12 cellular contexts compared by ENCODE assay signal in the genomic region with DNA sequence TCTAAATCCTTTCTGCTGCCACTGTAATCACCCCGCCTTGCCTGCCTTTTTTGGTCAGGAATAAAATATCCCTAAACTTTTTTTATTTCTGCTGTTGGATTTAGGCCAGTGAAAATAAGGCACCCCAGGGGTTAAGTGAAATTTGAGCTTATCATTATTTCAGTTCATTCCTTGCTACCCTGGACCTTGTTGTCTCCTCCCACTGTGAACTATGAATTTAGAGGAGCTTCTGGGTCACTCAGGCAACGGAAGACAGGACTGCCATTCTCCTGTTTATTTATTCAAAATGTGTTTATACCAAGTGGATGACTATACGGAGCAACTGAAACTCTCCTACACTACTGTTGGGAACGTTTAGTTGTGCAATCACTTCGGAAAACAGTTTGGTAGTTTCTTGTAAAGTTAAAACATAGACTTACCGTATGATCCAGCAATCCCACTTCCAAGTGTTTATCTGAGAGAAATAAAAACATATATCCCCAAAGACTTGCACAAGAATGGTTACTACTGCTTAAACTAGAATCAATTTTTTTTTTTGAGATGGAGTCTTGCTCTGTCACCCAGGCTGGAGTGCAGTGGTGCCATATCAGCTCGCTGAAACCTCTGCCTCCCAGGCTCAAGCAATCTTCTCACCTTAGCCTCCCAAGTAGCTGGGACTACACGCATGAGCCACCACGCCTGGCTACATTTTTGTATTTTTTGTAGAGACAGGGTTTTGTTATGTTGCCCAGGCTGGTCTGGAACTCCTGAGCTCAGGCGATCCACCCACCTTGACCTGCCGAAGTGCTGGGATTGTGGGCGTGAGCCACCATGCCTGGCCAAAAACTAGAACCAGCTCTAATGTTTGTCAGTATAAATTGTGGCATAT. TPM values are rescaled to one million over a fixed set of nuclear protein-coding genes. Genes with fewer than 3 reads are reported as not detected.
DNase-seq lines count a peak whose midpoint lies in the region; ATAC-seq, FAIRE-seq and TF ChIP-seq lines count a peak whose summit lies in the region.
"Had no signal": no experiment of that assay in that cellular context is flagged by ENCODE, and none has a peak within 500 bp of the region (broad histone marks: within the 10 kb centered on the region; RNA-seq: fewer than 3 reads in every experiment).

No MANE protein-coding gene starts in this region.

- peak; percentile 8 for ATAC-seq in HepG2
- no peak for ATAC-seq in upper lobe of left lung (ENCODE audit: low FRiP score in 2 of 2)
- ATAC-seq in aorta (ENCODE audit: low FRiP score): no peak

- H3K4me1 ChIP-seq in HepG2 (ENCODE audit: insufficient read depth, low read length) (peaks cover 60% of the 10 kb centered on the region), upper lobe of left lung (peaks cover 28 to 40% (median 34%) of the 10 kb centered on the region in 4 donors), aorta (ENCODE audit: control insufficient read depth in 1 of 2, insufficient read depth in 2 of 2, low read length in 2 of 2) (peaks cover 0 to 1% of the 10 kb centered on the region in 2 donors), adrenal gland (replicated peaks in 1 of 2) (peaks cover 17 to 39% of the 10 kb centered on the region in 2 donors)

- H3K4me2 ChIP-seq in HepG2 (ENCODE audit: low read depth, low read length): peak overlapping the region; percentile 90

- no TSS peak for BruUV-seq in HepG2 (replicated peaks; lab: Mats Ljungman, UMichigan)

- peak overlapping the region; percentile 77 for H2AFZ ChIP-seq in HepG2 (ENCODE audit: low read length)

- H3K9me3 ChIP-seq in HepG2 (ENCODE audit: low read length) (no peaks in the 10 kb centered on the region), upper lobe of left lung (no peaks in the 10 kb centered on the region), aorta (ENCODE audit: control insufficient read depth, low read length) (no peaks in the 10 kb centered on the region), adrenal gland (replicated peaks in 1 of 3) (no peaks in the 10 kb centered on the region)

- H3K27me3 ChIP-seq in HepG2 (ENCODE audit: control insufficient read depth in 1 of 2, insufficient read depth in 2 of 2, low read length in 2 of 2) (no peaks in the 10 kb centered on the region; a peak in 1 of 5 replicates), upper lobe of left lung (no peaks in the 10 kb centered on the region), aorta (ENCODE audit: control insufficient read depth in 1 of 2, insufficient read depth in 2 of 2, low read length in 1 of 2) (no peaks in the 10 kb centered on the region), adrenal gland (no peaks in the 10 kb centered on the region)

- intact Hi-C loops in HepG2 (cut with micrococcal nuclease; ENCODE audit: unreplicated experiment): no loop called here
- intact Hi-C loops in aorta (cut with DNase I): loop anchor here in 1 of 2 donors (5.0 kb wide), 1 partner anchor 721 kb away; no protein-coding TSS in a partner anchor
- intact Hi-C loops in adrenal gland (cut with DNase I): no loop called here

- H3K4me3 ChIP-seq in astrocyte of the spinal cord (ENCODE audit: low read depth, low read length) (no peak overlapping the region), HepG2 (replicated peaks in 1 of 3; ENCODE audit: insufficient read depth in 1 of 3, low read depth in 2 of 3, low read length in 3 of 3) (peak overlapping the region; percentile 15 to 56 (median 47)), upper lobe of left lung (no peak overlapping the region), aorta (ENCODE audit: low read length in 2 of 2) (no peak overlapping the region), adrenal gland (no peak overlapping the region)

- no peak for TF ChIP-seq CTCF in astrocyte of the spinal cord (IDR thresholded peaks at IDR 0.05; ENCODE audit: low read depth, low read length)
- TF ChIP-seq CTCF in HepG2 (CRISPR knock-in tag; IDR thresholded peaks at IDR 0.05): no peak
- no peak for TF ChIP-seq CTCF in upper lobe of left lung (IDR thresholded peaks at IDR 0.05)
- TF ChIP-seq CTCF in adrenal gland (IDR thresholded peaks at IDR 0.05): no peak

- POLR2A ChIA-PET in HepG2 (lab: Yijun Ruan, JAX): interaction anchor here (0.8 to 7.1 kb wide), 5 partner anchors 8 to 281 kb away, joined by 3 to 85 read pairs (median 4); a partner anchor contains a TSS

- TF ChIP-seq RAD21 in HepG2 (CRISPR knock-in tag; IDR thresholded peaks at IDR 0.05): no peak

- peaks cover 10% of the 10 kb centered on the region for H3K79me2 ChIP-seq in HepG2 (ENCODE audit: insufficient read depth, low read length)

- no peaks in the 10 kb centered on the region for H4K20me1 ChIP-seq in HepG2 (ENCODE audit: insufficient read depth, low read length)

- FAIRE-seq in HepG2 (lab: Jason Lieb, UNC): no peak

- CTCF ChIA-PET in HepG2 (lab: Yijun Ruan, JAX; ENCODE audit: low intra/inter-chr PET ratio, low total read pairs): no interaction called here

- H3K27ac ChIP-seq in HepG2 (ENCODE audit: extremely low read length, insufficient read depth, low read length) (peak overlapping the region; percentile 62), upper lobe of left lung (peak overlapping the region in 3 of 4 donors; percentile 28 to 72 (median 28)), aorta (ENCODE audit: low read depth in 1 of 2, low read length in 2 of 2) (peak overlapping the region in 1 of 2 donors; percentile 41), adrenal gland (peak overlapping the region in 1 of 5 donors; percentile 11)

- in situ Hi-C loops in astrocyte of the spinal cord (cut with HindIII; ENCODE audit: low sequenced_read_pairs): no loop called here
- in situ Hi-C loops in HepG2 (cut with HindIII; ENCODE audit: extremely low pct_ligation_motif_present, low pct_unique_long_range_greater_than_20kb): no loop called here

- peak overlapping the region; percentile 58; the same call in 1 of the 2 replicates for H3K9ac ChIP-seq in HepG2 (ENCODE audit: insufficient read depth, low read depth, low read length)

- peak; percentile 15 for DNase-seq in activated CD8-positive, alpha-beta memory T cell treated with anti-CD3 and anti-CD28 coated beads, Interleukin-2, amount 50 U/mL, for 48 hours
- no peak for DNase-seq in activated CD8-positive, alpha-beta memory T cell treated with anti-CD3 and anti-CD28 coated beads for 24 hours
- DNase-seq in astrocyte of the spinal cord (ENCODE audit: low read depth, low spot score) (peak; percentile 60), HepG2 (ENCODE audit: low spot score) (peak; percentile 72), upper lobe of left lung (peak in 1 of 2 donors; percentile 11), aorta (no peak), Kasumi-1 (lab: John Stamatoyannopoulos, UW) (no peak), adrenal gland (no peak)
- DNase-seq: AML-193, cortex of kidney, GOT3, left cardiac atrium had no signal

- 0% methylated on average over 12 of the region's 12 CpGs for WGBS in HepG2 (ENCODE audit: low lambda C conversion rate)
- WGBS in upper lobe of left lung, 2 donors: 68 to 69% methylated on average over 12 of the region's 12 CpGs
- WGBS in aorta, 2 donors: 54 to 58% methylated on average over 12 of the region's 12 CpGs
- 63 to 72% (median 69%) methylated on average over 12 of the region's 12 CpGs for WGBS in adrenal gland, 4 donors

- no peaks in the 10 kb centered on the region for H3K36me3 ChIP-seq in HepG2 (replicated peaks in 1 of 2; ENCODE audit: control insufficient read depth in 1 of 2, insufficient read depth in 2 of 2, low read length in 2 of 2)
- H3K36me3 ChIP-seq in upper lobe of left lung: no peaks in the 10 kb centered on the region
- H3K36me3 ChIP-seq in aorta (ENCODE audit: control insufficient read depth in 1 of 2, insufficient read depth in 2 of 2, low read length in 1 of 2): no peaks in the 10 kb centered on the region
- H3K36me3 ChIP-seq in adrenal gland (replicated peaks in 1 of 2): no peaks in the 10 kb centered on the region

- TF ChIP-seq POLR2A in HepG2 (IDR thresholded peaks at IDR 0.05; ENCODE audit: insufficient read depth in 1 of 2, low read depth in 2 of 2, low read length in 2 of 2) (peak in 1 of 2 experiments; percentile 34; a peak in 1 of 4 replicates), upper lobe of left lung (IDR thresholded peaks at IDR 0.05) (no peak), adrenal gland (IDR thresholded peaks at IDR 0.05) (no peak)

- peak in 1 of 2 experiments; percentile 59; a peak in 2 of 4 replicates for TF ChIP-seq EP300 in HepG2 (IDR thresholded peaks at IDR 0.05; ENCODE audit: low read depth in 2 of 2, low read length in 2 of 2)
- TF ChIP-seq EP300 in HepG2 (CRISPR knock-in tag; IDR thresholded peaks at IDR 0.05; ENCODE audit: borderline replicate concordance): no peak
- no peak for TF ChIP-seq EP300 in upper lobe of left lung (IDR thresholded peaks at IDR 0.05)

RNA-seq across cellular contexts. Expression of a gene that starts 2.3 kb away (rescaled TPM):
- 20.9 and 27.8 TPM in 2 replicates for total RNA-seq in HepG2 (2016; rRNA removed; fragmentation: Illumina TruSeq; extraction: Trizol)
- total RNA-seq in HepG2 (2016; cell fraction: cytosol; rRNA removed; fragmentation: Illumina TruSeq; extraction: Trizol; ENCODE audit: low read depth): 3.3 and 3.6 TPM in 2 replicates
- 20.5 and 24.2 TPM in 2 replicates for total RNA-seq in HepG2 (2016; cell fraction: insoluble cytoplasmic fraction; rRNA removed; fragmentation: Illumina TruSeq; extraction: Trizol)
- 7.6 and 9.4 TPM in 2 replicates for total RNA-seq in HepG2 (2016; cell fraction: membrane; rRNA removed; fragmentation: Illumina TruSeq; extraction: Trizol)
- total RNA-seq in HepG2 (2016; cell fraction: nucleus; rRNA removed; fragmentation: Illumina TruSeq; extraction: Trizol): 16.1 and 18.7 TPM in 2 replicates
- polyA plus RNA-seq in HepG2 (2011; rRNA removed): 9.5 and 10.4 TPM in 2 replicates
- polyA plus RNA-seq in HepG2 (2011; cell fraction: cytosol; rRNA removed): 8.7 and 9.7 TPM in 2 replicates
- 9.1 and 10.4 TPM in 2 replicates for polyA plus RNA-seq in HepG2 (2011; cell fraction: nucleus; rRNA removed)
- 8.9 and 13.3 TPM in 2 replicates for polyA plus RNA-seq in HepG2 (2012)
- polyA plus RNA-seq in HepG2 (2016; cell fraction: cytosol; fragmentation: Illumina TruSeq; extraction: Trizol; ENCODE audit: low read depth): 1.0 and 1.5 TPM in 2 replicates
- polyA plus RNA-seq in HepG2 (2016; cell fraction: insoluble cytoplasmic fraction; fragmentation: Illumina TruSeq; extraction: Trizol; ENCODE audit: low read depth): 20.8 and 21.2 TPM in 2 replicates
- polyA plus RNA-seq in HepG2 (2016; cell fraction: membrane; fragmentation: Illumina TruSeq; extraction: Trizol; ENCODE audit: low read depth): 3.1 TPM in 2 replicates
- polyA plus RNA-seq in HepG2 (2016; cell fraction: nucleus; fragmentation: Illumina TruSeq; extraction: Trizol; ENCODE audit: insufficient read depth, low read depth): 14.6 and 15.4 TPM in 2 replicates
- polyA minus RNA-seq in HepG2 (2011; rRNA and poly(A)+ RNA removed; ENCODE audit: low replicate concordance): 8.1 and 43.5 TPM in 2 replicates
- 5.2 and 7.2 TPM in 2 replicates for polyA minus RNA-seq in HepG2 (2011; cell fraction: cytosol; rRNA and poly(A)+ RNA removed)
- 12.0 and 15.9 TPM in 2 replicates for polyA minus RNA-seq in HepG2 (2011; cell fraction: nucleus; rRNA and poly(A)+ RNA removed)
- 10 to 100 TPM; 36.9 to 75.4 (median 42.6) TPM for total RNA-seq in upper lobe of left lung
- 10 to 100 TPM; 21.2 to 35.5 TPM for total RNA-seq in aorta
- polyA plus RNA-seq in aorta: 10 to 100 TPM in 1 of 2 donors, 1 to 10 TPM in 1; 8.9 to 26.0 TPM
- 10 to 100 TPM; 18.2 to 45.9 (median 30.0) TPM for total RNA-seq in adrenal gland
- 10 to 100 TPM; 11.4 to 25.7 (median 13.9) TPM for polyA plus RNA-seq in adrenal gland

RNA-seq across cellular contexts. Expression of a gene that starts 14.5 kb away (rescaled TPM):
- total RNA-seq in HepG2 (2016; rRNA removed; fragmentation: Illumina TruSeq; extraction: Trizol): 32.0 and 36.1 TPM in 2 replicates
- total RNA-seq in HepG2 (2016; cell fraction: cytosol; rRNA removed; fragmentation: Illumina TruSeq; extraction: Trizol; ENCODE audit: low read depth): 7.7 and 9.0 TPM in 2 replicates
- total RNA-seq in HepG2 (2016; cell fraction: insoluble cytoplasmic fraction; rRNA removed; fragmentation: Illumina TruSeq; extraction: Trizol): 29.7 and 38.3 TPM in 2 replicates
- total RNA-seq in HepG2 (2016; cell fraction: membrane; rRNA removed; fragmentation: Illumina TruSeq; extraction: Trizol): 10.6 and 12.3 TPM in 2 replicates
- 40.0 and 40.4 TPM in 2 replicates for total RNA-seq in HepG2 (2016; cell fraction: nucleus; rRNA removed; fragmentation: Illumina TruSeq; extraction: Trizol)
- 11.4 and 13.5 TPM in 2 replicates for polyA plus RNA-seq in HepG2 (2011; rRNA removed)
- 4.5 and 7.2 TPM in 2 replicates for polyA plus RNA-seq in HepG2 (2011; cell fraction: cytosol; rRNA removed)
- 10.3 and 12.1 TPM in 2 replicates for polyA plus RNA-seq in HepG2 (2011; cell fraction: nucleus; rRNA removed)
- 14.4 and 16.1 TPM in 2 replicates for polyA plus RNA-seq in HepG2 (2012)
- 1.2 and 1.4 TPM in 2 replicates for polyA plus RNA-seq in HepG2 (2016; cell fraction: cytosol; fragmentation: Illumina TruSeq; extraction: Trizol; ENCODE audit: low read depth)
- polyA plus RNA-seq in HepG2 (2016; cell fraction: insoluble cytoplasmic fraction; fragmentation: Illumina TruSeq; extraction: Trizol; ENCODE audit: low read depth): 16.8 and 17.4 TPM in 2 replicates
- polyA plus RNA-seq in HepG2 (2016; cell fraction: membrane; fragmentation: Illumina TruSeq; extraction: Trizol; ENCODE audit: low read depth): 2.8 and 3.2 TPM in 2 replicates
- polyA plus RNA-seq in HepG2 (2016; cell fraction: nucleus; fragmentation: Illumina TruSeq; extraction: Trizol; ENCODE audit: insufficient read depth, low read depth): 32.7 and 35.6 TPM in 2 replicates
- 17.6 and 43.3 TPM in 2 replicates for polyA minus RNA-seq in HepG2 (2011; rRNA and poly(A)+ RNA removed; ENCODE audit: low replicate concordance)
- 21.9 and 26.3 TPM in 2 replicates for polyA minus RNA-seq in HepG2 (2011; cell fraction: cytosol; rRNA and poly(A)+ RNA removed)
- polyA minus RNA-seq in HepG2 (2011; cell fraction: nucleus; rRNA and poly(A)+ RNA removed): 40.7 and 48.1 TPM in 2 replicates
- total RNA-seq in upper lobe of left lung: 10 to 100 TPM; 15.0 to 30.3 (median 19.4) TPM
- total RNA-seq in aorta: 10 to 100 TPM; 23.4 to 27.5 TPM
- polyA plus RNA-seq in aorta: 1 to 10 TPM; 2.1 to 5.1 TPM
- total RNA-seq in adrenal gland: 10 to 100 TPM in 7 of 8 donors, 1 to 10 TPM in 1; 9.4 to 32.6 (median 21.2) TPM
- polyA plus RNA-seq in adrenal gland: 10 to 100 TPM in 1 of 3 donors, 1 to 10 TPM in 2; 7.2 to 31.8 (median 7.2) TPM

Comparison
In these comparisons a context has a peak if more than half of its experiments do, and no peak if none do; other contexts are left out.
1. DNase-seq: peak in activated CD8-positive, alpha-beta memory T cell treated with anti-CD3 and anti-CD28 coated beads, Interleukin-2, amount 50 U/mL, for 48 hours (single experiment), astrocyte of the spinal cord (single experiment) and HepG2 (single experiment); none in activated CD8-positive, alpha-beta memory T cell treated with anti-CD3 and anti-CD28 coated beads for 24 hours (single experiment), aorta (0 of 2), Kasumi-1 (0 of 2) and adrenal gland (0 of 7).
2. H3K4me3 ChIP-seq: peak in HepG2 (3 of 3); none in astrocyte of the spinal cord (single experiment), upper lobe of left lung (0 of 4), aorta (0 of 2) and adrenal gland (0 of 4).